In the genomic region with DNA sequence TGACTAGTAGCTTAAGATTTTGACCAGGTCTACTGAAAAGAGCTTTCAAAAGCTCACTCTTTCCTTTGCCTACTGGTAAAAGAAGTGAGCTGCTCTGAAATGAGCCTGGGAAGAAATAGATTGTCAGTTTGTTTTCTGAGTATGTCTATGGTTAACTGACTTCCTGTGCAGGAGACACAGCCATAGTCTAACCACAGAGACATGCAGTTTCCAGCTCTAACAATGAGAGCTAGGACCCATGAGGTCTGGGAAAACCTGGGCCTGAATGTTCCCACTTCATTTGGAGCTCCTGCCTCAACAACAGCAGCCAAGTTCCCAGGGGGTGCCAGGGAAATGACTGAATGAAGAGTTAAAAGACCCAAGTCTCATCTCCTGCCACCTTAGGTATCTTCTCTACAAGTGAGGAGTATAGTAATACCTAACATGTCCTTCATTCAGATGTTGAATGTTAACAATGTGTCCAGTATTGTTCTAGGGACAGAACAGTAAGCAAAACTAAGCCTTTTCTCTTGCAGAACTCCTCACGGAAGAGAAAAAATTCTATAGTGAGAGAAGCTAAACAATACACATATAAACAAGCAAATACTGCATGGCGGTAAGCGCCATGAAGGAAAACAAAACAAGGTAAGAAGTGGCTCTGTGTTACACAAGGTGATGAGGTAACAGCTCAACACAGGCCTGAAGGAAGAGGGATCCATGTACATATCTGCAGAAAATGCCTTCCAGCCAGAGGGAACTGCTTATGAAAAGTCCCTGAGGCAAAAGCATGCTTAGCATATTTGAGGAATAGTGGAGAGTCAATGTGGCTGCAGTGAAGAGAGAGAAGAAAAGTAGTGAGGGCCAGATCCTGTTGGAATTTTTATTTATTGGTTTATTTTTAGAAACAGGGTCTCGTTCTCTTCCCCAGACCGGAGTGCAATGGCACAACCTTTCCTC, we compare ENCODE assay signal across 12 cellular contexts. TPM values are rescaled to one million over a fixed set of nuclear protein-coding genes. Genes with fewer than 3 reads are reported as not detected.
DNase-seq lines count a peak whose midpoint lies in the region; ATAC-seq, FAIRE-seq and TF ChIP-seq lines count a peak whose summit lies in the region.
"Had no signal": no experiment of that assay in that cellular context is flagged by ENCODE, and none has a peak within 500 bp of the region (broad histone marks: within the 10 kb centered on the region; RNA-seq: fewer than 3 reads in every experiment).

No MANE protein-coding gene starts in this region.

- peaks cover 5 to 9% (median 6%) of the 10 kb centered on the region in 4 donors for H3K4me1 Mint-ChIP-seq in CD4-positive, alpha-beta memory T cell

- ATAC-seq in GM19438 (IDR thresholded peaks at IDR 0.05; ENCODE audit: low read depth, unreplicated experiment) = peak; percentile 94
- ATAC-seq in GM19455 (IDR thresholded peaks at IDR 0.05; ENCODE audit: unreplicated experiment) = no peak

- no peaks in the 10 kb centered on the region for H3K9me1 ChIP-seq in endothelial cell of umbilical vein (replicated peaks; ENCODE audit: control insufficient read depth, extremely low read depth, insufficient read depth, low read length)

- CTCF ChIA-PET in endothelial cell of umbilical vein (lab: Charles Lee) = interaction anchor here (1.0 to 2.4 kb wide), 3 partner anchors 8 to 36 kb away, joined by 3 to 7 read pairs (median 6); no protein-coding TSS in a partner anchor
- CTCF ChIA-PET in CD4-positive, alpha-beta memory T cell (lab: Charles Lee; ENCODE audit: partially characterized antibody) = interaction anchor here (0.8 to 1.2 kb wide), 2 partner anchors 36 to 67 kb away, joined by 3 read pairs; no protein-coding TSS in a partner anchor

- H3K9ac ChIP-seq in endothelial cell of umbilical vein (replicated peaks; ENCODE audit: extremely low read depth, insufficient read depth, low read length) = no peak overlapping the region

- FAIRE-seq in HTR-8/SVneo (lab: Jason Lieb, UNC) (peak; percentile 26), endothelial cell of umbilical vein (lab: Jason Lieb, UNC) (no peak)
- FAIRE-seq: G401.6 had no signal

- no peaks in the 10 kb centered on the region for H3K36me3 ChIP-seq in endothelial cell of umbilical vein (ENCODE audit: control insufficient read depth in 2 of 2, extremely low read depth in 1 of 2, insufficient read depth in 2 of 2, low read length in 2 of 2)
- H3K36me3 ChIP-seq in CD4-positive, alpha-beta memory T cell (ENCODE audit: insufficient read depth, low read length) = no peaks in the 10 kb centered on the region
- H3K36me3 ChIP-seq: adrenal gland had no signal

- no peak for TF ChIP-seq CTCF in endothelial cell of umbilical vein (IDR thresholded peaks at IDR 0.05; ENCODE audit: extremely low read depth in 1 of 2, insufficient read depth in 1 of 2, low read depth in 1 of 2, low read length in 2 of 2)

- no peaks in the 10 kb centered on the region for H3K27me3 Mint-ChIP-seq in CD4-positive, alpha-beta memory T cell

- no peak overlapping the region for H3K27ac ChIP-seq in endothelial cell of umbilical vein (ENCODE audit: insufficient read depth, low read depth, low read length)
- no peak overlapping the region for H3K27ac ChIP-seq in CD4-positive, alpha-beta memory T cell (ENCODE audit: low read depth, low read length)
- H3K27ac ChIP-seq: adrenal gland had no signal

- no peak overlapping the region for H3K4me3 ChIP-seq in endothelial cell of umbilical vein (replicated peaks in 1 of 3; ENCODE audit: insufficient read depth in 1 of 3, low read depth in 1 of 3, low read length in 3 of 3)
- no peak overlapping the region for H3K4me3 ChIP-seq in CD4-positive, alpha-beta memory T cell (ENCODE audit: low read length in 2 of 2)
- H3K4me3 ChIP-seq: adrenal gland had no signal

- no peaks in the 10 kb centered on the region for H3K36me3 Mint-ChIP-seq in CD4-positive, alpha-beta memory T cell

- H3K4me2 ChIP-seq in endothelial cell of umbilical vein (ENCODE audit: insufficient read depth, low read length) = no peak overlapping the region

- H3K9me3 Mint-ChIP-seq in CD4-positive, alpha-beta memory T cell = peaks cover 0 to 2% (median 0%) of the 10 kb centered on the region in 8 donors

- dilution Hi-C loops in endothelial cell of umbilical vein (cut with MboI; ENCODE audit: extremely low pct_ligation_motif_present, low sequenced_read_pairs) = no loop called here

- no peaks in the 10 kb centered on the region for H3K9me3 ChIP-seq in endothelial cell of umbilical vein (replicated peaks; ENCODE audit: control insufficient read depth, insufficient read depth, low read length)
- H3K9me3 ChIP-seq in CD4-positive, alpha-beta memory T cell (ENCODE audit: control insufficient read depth in 1 of 2, low read length in 2 of 2) = no peaks in the 10 kb centered on the region
- H3K9me3 ChIP-seq: adrenal gland had no signal

- intact Hi-C loops in endothelial cell of umbilical vein (cut with micrococcal nuclease) = no loop called here
- intact Hi-C loops in CD4-positive, alpha-beta memory T cell (cut with micrococcal nuclease) = no loop called here

- BruUV-seq in endothelial cell of umbilical vein (replicated peaks; lab: Mats Ljungman, UMichigan) = no TSS peak

- no peaks in the 10 kb centered on the region for H3K27me3 ChIP-seq in endothelial cell of umbilical vein (ENCODE audit: control insufficient read depth in 2 of 2, insufficient read depth in 2 of 2, low read length in 2 of 2)
- H3K27me3 ChIP-seq in CD4-positive, alpha-beta memory T cell (ENCODE audit: insufficient read depth, low read length) = no peaks in the 10 kb centered on the region
- H3K27me3 ChIP-seq: adrenal gland had no signal

- DNase-seq in ELR (ENCODE audit: low read depth) (peak; percentile 39), HTR-8/SVneo (ENCODE audit: insufficient read length, low spot score) (no peak), endothelial cell of umbilical vein (ENCODE audit: low read depth, low spot score) (peak; percentile 52), globus pallidus (ENCODE audit: low spot score) (no peak), NCI-H1930 (lab: John Stamatoyannopoulos, UW) (no peak)
- no peak for DNase-seq in CD4-positive, alpha-beta memory T cell
- DNase-seq: adrenal gland had no signal

- POLR2A ChIA-PET in endothelial cell of umbilical vein (lab: Charles Lee) = interaction anchor here (0.7 kb wide), 1 partner anchor 30 kb away, joined by 3 read pairs; no protein-coding TSS in a partner anchor
- POLR2A ChIA-PET in CD4-positive, alpha-beta memory T cell (lab: Charles Lee; ENCODE audit: partially characterized antibody) = no interaction called here

- TF ChIP-seq POLR2A in endothelial cell of umbilical vein (IDR thresholded peaks at IDR 0.05; ENCODE audit: low read depth, low read length) = no peak

- H2AFZ ChIP-seq in endothelial cell of umbilical vein (ENCODE audit: low read depth, low read length) = peak overlapping the region; percentile 36

- no peak overlapping the region for H3K4me3 Mint-ChIP-seq in CD4-positive, alpha-beta memory T cell

- no peaks in the 10 kb centered on the region for H3K79me2 ChIP-seq in endothelial cell of umbilical vein (ENCODE audit: control insufficient read depth, insufficient read depth, low read length)

- H3K27ac Mint-ChIP-seq in CD4-positive, alpha-beta memory T cell = peak overlapping the region in 1 of 7 donors; percentile 18

- H3K4me1 ChIP-seq in endothelial cell of umbilical vein (ENCODE audit: control insufficient read depth, extremely low read depth, insufficient read depth, low read length) = peaks cover 4% of the 10 kb centered on the region
- peaks cover 5% of the 10 kb centered on the region for H3K4me1 ChIP-seq in CD4-positive, alpha-beta memory T cell (ENCODE audit: insufficient read depth, low read length)
- H3K4me1 ChIP-seq: adrenal gland had no signal

- H4K20me1 ChIP-seq in endothelial cell of umbilical vein (replicated peaks; ENCODE audit: control insufficient read depth, extremely low read depth, insufficient read depth, low read length) = no peaks in the 10 kb centered on the region

TF ChIP-seq in endothelial cell of umbilical vein, 7 proteins besides CTCF, POLR2A, EP300 and RAD21:
- TF ChIP-seq JUN (IDR thresholded peaks at IDR 0.05; ENCODE audit: borderline replicate concordance, insufficient read depth, insufficient read length, low read depth) (no peak), MYC (IDR thresholded peaks at IDR 0.05; ENCODE audit: low read depth, low read length) (no peak), GATA2 (IDR thresholded peaks at IDR 0.05; ENCODE audit: insufficient read depth, insufficient read length, low read depth, low read length) (no peak), EZH2 (IDR thresholded peaks at IDR 0.05; ENCODE audit: borderline replicate concordance, low read depth, low read length, severe bottlenecking) (no peak), FOS (IDR thresholded peaks at IDR 0.05; ENCODE audit: borderline replicate concordance, insufficient read depth, low read length) (no peak), POLR2AphosphoS5 (IDR thresholded peaks at IDR 0.05; ENCODE audit: insufficient read depth, low read depth, low read length) (no peak)
- TF ChIP-seq, protein P1, sequence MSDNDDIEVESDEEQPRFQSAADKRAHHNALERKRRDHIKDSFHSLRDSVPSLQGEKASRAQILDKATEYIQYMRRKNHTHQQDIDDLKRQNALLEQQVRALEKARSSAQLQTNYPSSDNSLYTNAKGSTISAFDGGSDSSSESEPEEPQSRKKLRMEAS (IDR thresholded peaks at IDR 0.05; ENCODE audit: insufficient read depth, insufficient read length) = no peak

RNA-seq across cellular contexts. Expression of a gene that starts 26.4 kb away (rescaled TPM):
- total RNA-seq in endothelial cell of umbilical vein = 591 and 664 TPM in 2 replicates
- polyA plus RNA-seq in endothelial cell of umbilical vein = 527 and 593 TPM in 2 replicates
- polyA plus RNA-seq in endothelial cell of umbilical vein (2011; cell fraction: cytosol; rRNA removed) = 797 and 830 TPM in 2 replicates
- 1,251 and 1,651 TPM in 2 replicates for polyA plus RNA-seq in endothelial cell of umbilical vein (2011; cell fraction: nucleus; rRNA removed)
- polyA plus RNA-seq in endothelial cell of umbilical vein (2012) = 949 and 994 TPM in 2 replicates
- 587 and 687 TPM in 2 replicates for polyA minus RNA-seq in endothelial cell of umbilical vein
- polyA minus RNA-seq in endothelial cell of umbilical vein (2011; cell fraction: cytosol; rRNA and poly(A)+ RNA removed) = 1.2 TPM
- 237 and 300 TPM in 2 replicates for polyA minus RNA-seq in endothelial cell of umbilical vein (2011; cell fraction: nucleus; rRNA and poly(A)+ RNA removed)
- total RNA-seq in CD4-positive, alpha-beta memory T cell = not detected
- polyA plus RNA-seq in CD4-positive, alpha-beta memory T cell = not detected
- total RNA-seq: T-helper 2 cell treated with Interferon-gamma antibody and Interleukin-4, amounts not matched to agents 100 ng/mL and 5 ng/mL, for 36 hours had no signal
- polyA plus RNA-seq: neural cell had no signal

Comparison
In these comparisons a context has a peak if more than half of its experiments do, and no peak if none do; other contexts are left out.
1. DNase-seq: peak in ELR (single experiment) and endothelial cell of umbilical vein (single experiment); none in HTR-8/SVneo (single experiment), CD4-positive, alpha-beta memory T cell (0 of 5), globus pallidus (single experiment) and NCI-H1930 (0 of 2).
2. RNA of a gene that starts 26.4 kb away (total RNA-seq): 591 to 664 TPM in endothelial cell of umbilical vein; not detected in CD4-positive, alpha-beta memory T cell; every median in the first group is over 100 times any median in the second.